Comparison of ENCODE assay signal across 8 cellular contexts in the genomic region with DNA sequence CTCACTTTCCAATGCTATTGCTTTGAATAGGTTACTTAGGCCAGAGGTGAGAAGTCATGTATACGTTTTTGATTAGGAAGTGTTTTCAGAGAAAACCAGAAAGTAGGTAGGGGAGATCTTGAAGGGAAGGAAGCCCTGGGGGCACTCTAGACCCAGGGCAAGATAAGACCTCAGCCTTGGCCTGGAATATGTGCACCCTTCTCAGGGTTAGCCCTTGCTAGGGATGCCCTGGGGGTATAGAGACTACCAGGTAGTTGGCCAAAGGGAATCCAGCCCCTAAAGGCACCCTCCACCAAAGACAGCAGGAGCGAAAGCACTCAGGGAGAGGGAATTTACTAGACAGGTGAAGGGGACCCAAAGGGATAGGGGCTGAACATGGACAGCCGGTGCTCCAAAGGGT.
"Had no signal": no experiment of that assay in that cellular context is flagged by ENCODE, and none has a peak within 500 bp of the region (broad histone marks: within the 10 kb centered on the region; RNA-seq: fewer than 3 reads in every experiment).

No MANE protein-coding gene starts in this region.

- H3K4me3 Mint-ChIP-seq: activated CD4-positive, alpha-beta memory T cell treated with anti-CD3 and anti-CD28 coated beads for 36 hours; activated naive CD4-positive, alpha-beta T cell treated with anti-CD3 and anti-CD28 coated beads, Interleukin-2, amount 10 ng/mL, durations not matched to agents 7 days and 5 days had no signal

- H3K4me3 ChIP-seq: gastroesophageal sphincter, transverse colon had no signal

- H3K9me3 Mint-ChIP-seq: activated CD4-positive, alpha-beta memory T cell treated with anti-CD3 and anti-CD28 coated beads for 36 hours; activated naive CD4-positive, alpha-beta T cell treated with anti-CD3 and anti-CD28 coated beads, Interleukin-2, amount 10 ng/mL, durations not matched to agents 7 days and 5 days; activated T-helper 17 cell treated with anti-CD3 and anti-CD28 coated beads, Interleukin-2, amount 50 U/mL, for 72 hours had no signal

- H3K4me1 ChIP-seq: gastroesophageal sphincter, transverse colon had no signal

- H3K36me3 ChIP-seq: gastroesophageal sphincter, transverse colon had no signal

- DNase-seq: activated CD4-positive, alpha-beta memory T cell treated with anti-CD3 and anti-CD28 coated beads for 36 hours; activated naive CD4-positive, alpha-beta T cell treated with anti-CD3 and anti-CD28 coated beads, Interleukin-2, amount 10 ng/mL, durations not matched to agents 7 days and 5 days; amniotic stem cell; kidney; small intestine; transverse colon had no signal

- H3K27ac ChIP-seq: gastroesophageal sphincter, transverse colon had no signal

- H3K9me3 ChIP-seq: gastroesophageal sphincter, transverse colon had no signal

- H3K27ac Mint-ChIP-seq: activated naive CD4-positive, alpha-beta T cell treated with anti-CD3 and anti-CD28 coated beads, Interleukin-2, amount 10 ng/mL, durations not matched to agents 7 days and 5 days had no signal
